17 cellular contexts compared by ENCODE assay signal in the genomic region with DNA sequence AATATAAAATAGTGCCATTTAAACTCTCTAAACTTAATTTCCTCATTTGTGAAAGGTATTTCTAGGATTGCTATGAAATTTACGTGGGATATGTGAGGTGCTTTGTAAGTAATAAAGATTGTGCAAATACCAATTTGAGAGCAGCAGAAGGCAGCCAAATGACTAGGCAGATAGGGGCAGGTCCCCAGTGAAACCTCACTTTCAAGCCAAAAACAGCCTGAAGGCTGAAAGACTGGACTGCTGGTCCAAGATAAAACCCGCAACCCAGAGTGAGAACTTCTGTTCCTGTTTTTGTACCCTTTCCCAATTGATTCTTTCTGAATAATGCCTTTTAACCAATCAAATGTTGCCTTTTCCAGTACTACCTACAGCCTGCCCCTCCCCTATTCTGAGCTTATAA. TPM values are rescaled to one million over a fixed set of nuclear protein-coding genes. Genes with fewer than 3 reads are reported as not detected.
DNase-seq lines count a peak whose midpoint lies in the region; ATAC-seq and TF ChIP-seq lines count a peak whose summit lies in the region.
"Had no signal": no experiment of that assay in that cellular context is flagged by ENCODE, and none has a peak within 500 bp of the region (broad histone marks: within the 10 kb centered on the region; RNA-seq: fewer than 3 reads in every experiment).

No MANE protein-coding gene starts in this region.

- no peak overlapping the region for H2BK12ac ChIP-seq in trophoblast cell (ENCODE audit: low read length)

- intact Hi-C loops in Caco-2 (cut with micrococcal nuclease; ENCODE audit: unreplicated experiment) (loop anchor here (10.0 kb wide), 2 partner anchors 376 to 576 kb away; partner anchors contain the start of gene STX3), lower lobe of right lung (cut with DNase I) (no loop called here)

- peak overlapping the region; percentile 57; the same call in 1 of the 2 replicates for H2AFZ ChIP-seq in KMS-11 (ENCODE audit: low read depth)
- no peak overlapping the region for H2AFZ ChIP-seq in trophoblast cell (ENCODE audit: insufficient read depth, low read length, poor library complexity)

- TF ChIP-seq CTCF in Caco-2 (IDR thresholded peaks at IDR 0.05; ENCODE audit: insufficient read depth in 1 of 2, low read depth in 1 of 2, low read length in 1 of 2, severe bottlenecking in 1 of 2, unreplicated experiment in 1 of 2), result no peak
- no peak for TF ChIP-seq CTCF in KMS-11 (conservative IDR thresholded peaks at IDR 0.05; ENCODE audit: low read depth, low read length)
- no peak for TF ChIP-seq CTCF in lower lobe of right lung (IDR thresholded peaks at IDR 0.05)

- H2AK5ac ChIP-seq in trophoblast cell (ENCODE audit: low read length), result no peak overlapping the region

- no peak overlapping the region for H2BK120ac ChIP-seq in trophoblast cell (ENCODE audit: insufficient read depth, low read length, poor library complexity)

- peaks cover 28% of the 10 kb centered on the region for H3K4me1 Mint-ChIP-seq in Caco-2 (ENCODE audit: low read depth, unreplicated experiment)
- peaks cover 4% of the 10 kb centered on the region for H3K4me1 Mint-ChIP-seq in activated T-cell treated with anti-CD3 and anti-CD28 coated beads, Interleukin-2, amount 50 U/mL, for 24 hours (ENCODE audit: low read depth)

- H3K14ac ChIP-seq in trophoblast cell (ENCODE audit: low read length), result no peak overlapping the region

- DNase-seq in Caco-2 (no peak), lower lobe of right lung (no peak), trophoblast cell (peak; percentile 82 to 89), AML-193 (lab: John Stamatoyannopoulos, UW) (no peak), NOMO-1 (lab: John Stamatoyannopoulos, UW; ENCODE audit: unreplicated experiment in 2 of 2) (no peak)
- no peak for DNase-seq in activated T-cell treated with anti-CD3 and anti-CD28 coated beads, Interleukin-2, amount 50 U/mL, for 24 hours
- DNase-seq: ACHN; C1 segment of cervical spinal cord; CD4-positive, alpha-beta T cell; DMS79 treated with DMSO at 0.1 percent for 48 hours; EL; GOT3; HCEC 1CT had no signal

- H3K27ac ChIP-seq in KMS-11 (peak overlapping the region; percentile 40; the same call in 1 of the 2 replicates), lower lobe of right lung (peak overlapping the region; percentile 2), trophoblast cell (ENCODE audit: low read depth, low read length) (no peak overlapping the region)

- POLR2A ChIA-PET in Caco-2 (lab: Charles Lee), result no interaction called here

- no peaks in the 10 kb centered on the region for H3K79me2 ChIP-seq in KMS-11 (ENCODE audit: insufficient read depth, low read depth)
- peaks cover 1% of the 10 kb centered on the region for H3K79me2 ChIP-seq in trophoblast cell (ENCODE audit: control insufficient read depth, insufficient read depth, low read length, poor library complexity)

- H3K9me3 Mint-ChIP-seq in Caco-2 (ENCODE audit: unreplicated experiment), result peaks cover 25% of the 10 kb centered on the region
- peaks cover 6% of the 10 kb centered on the region for H3K9me3 Mint-ChIP-seq in activated T-cell treated with anti-CD3 and anti-CD28 coated beads, Interleukin-2, amount 50 U/mL, for 24 hours
- H3K9me3 Mint-ChIP-seq: CD4-positive, alpha-beta T cell had no signal

- H3K4me3 ChIP-seq in Caco-2 (ENCODE audit: low read depth, low read length), result no peak overlapping the region
- H3K4me3 ChIP-seq in KMS-11 (IDR thresholded peaks at IDR 0.05; ENCODE audit: insufficient read depth, low read depth, low read length), result no peak overlapping the region
- no peak overlapping the region for H3K4me3 ChIP-seq in lower lobe of right lung
- no peak overlapping the region for H3K4me3 ChIP-seq in trophoblast cell (ENCODE audit: low read depth, low read length)

- no TSS peak for BruUV-seq in Caco-2 (replicated peaks; lab: Mats Ljungman, UMichigan)

- no peak for ATAC-seq in lower lobe of right lung
- ATAC-seq: HepG2 had no signal

- H3K9ac ChIP-seq in KMS-11 (no peak overlapping the region), trophoblast cell (ENCODE audit: low read length) (no peak overlapping the region)

- H3K27ac Mint-ChIP-seq in Caco-2 (ENCODE audit: unreplicated experiment), result peak overlapping the region; percentile 60
- no peak overlapping the region for H3K27ac Mint-ChIP-seq in activated T-cell treated with anti-CD3 and anti-CD28 coated beads, Interleukin-2, amount 50 U/mL, for 24 hours
- H3K27ac Mint-ChIP-seq: B cell; CD4-positive, alpha-beta T cell had no signal

- no peak overlapping the region for H4K91ac ChIP-seq in trophoblast cell (ENCODE audit: low read depth, low read length)

- H3K23ac ChIP-seq in trophoblast cell (ENCODE audit: low read length), result no peak overlapping the region

- H3K4me3 Mint-ChIP-seq in Caco-2 (ENCODE audit: unreplicated experiment), result no peak overlapping the region
- no peak overlapping the region for H3K4me3 Mint-ChIP-seq in activated T-cell treated with anti-CD3 and anti-CD28 coated beads, Interleukin-2, amount 50 U/mL, for 24 hours
- H3K4me3 Mint-ChIP-seq: B cell; CD4-positive, alpha-beta T cell had no signal

- H3K9me3 ChIP-seq in Caco-2 (peaks cover 10% of the 10 kb centered on the region; the same call in 1 of the 2 replicates), lower lobe of right lung (no peaks in the 10 kb centered on the region), trophoblast cell (ENCODE audit: insufficient read depth, low read depth, low read length) (no peaks in the 10 kb centered on the region)

- H3K36me3 Mint-ChIP-seq in Caco-2 (ENCODE audit: insufficient read depth, unreplicated experiment), result peaks cover 86% of the 10 kb centered on the region
- no peaks in the 10 kb centered on the region for H3K36me3 Mint-ChIP-seq in activated T-cell treated with anti-CD3 and anti-CD28 coated beads, Interleukin-2, amount 50 U/mL, for 24 hours (ENCODE audit: low read depth)

- H3K79me1 ChIP-seq in trophoblast cell (ENCODE audit: low read length), result peaks cover 7% of the 10 kb centered on the region

- H4K8ac ChIP-seq in trophoblast cell (ENCODE audit: low read depth, low read length), result no peak overlapping the region

- H2BK5ac ChIP-seq in trophoblast cell (ENCODE audit: low read depth, low read length, poor library complexity), result no peak overlapping the region

- WGBS in trophoblast cell (ENCODE audit: extremely low coverage, insufficient coverage, insufficient read length), result no CpG with 5 or more reads among the region's 2 CpGs

- CTCF ChIA-PET in Caco-2 (lab: Charles Lee), result no interaction called here

- no peak overlapping the region for H3K4ac ChIP-seq in trophoblast cell (ENCODE audit: low read depth, low read length)

- H3K18ac ChIP-seq in trophoblast cell (ENCODE audit: low read length), result no peak overlapping the region

- no peaks in the 10 kb centered on the region for H3K27me3 ChIP-seq in Caco-2 (replicated peaks; ENCODE audit: control insufficient read depth, insufficient read depth, low read length)
- H3K27me3 ChIP-seq in KMS-11 (ENCODE audit: insufficient read depth, low read depth), result no peaks in the 10 kb centered on the region
- no peaks in the 10 kb centered on the region for H3K27me3 ChIP-seq in lower lobe of right lung (ENCODE audit: low read depth)
- H3K27me3 ChIP-seq in trophoblast cell (ENCODE audit: insufficient read depth, low read length), result no peaks in the 10 kb centered on the region

- H3K4me1 ChIP-seq in Caco-2 (peaks cover 39% of the 10 kb centered on the region), KMS-11 (ENCODE audit: low read depth, poor library complexity, severe bottlenecking) (peaks cover 19% of the 10 kb centered on the region), lower lobe of right lung (peaks cover 52% of the 10 kb centered on the region), trophoblast cell (ENCODE audit: control insufficient read depth in 1 of 2, insufficient read depth in 2 of 2, low read length in 2 of 2) (peaks cover 15 to 26% of the 10 kb centered on the region in 2 experiments)

- H4K20me1 ChIP-seq in KMS-11 (ENCODE audit: insufficient read depth), result no peaks in the 10 kb centered on the region

- no peaks in the 10 kb centered on the region for H3K27me3 Mint-ChIP-seq in Caco-2 (ENCODE audit: insufficient read depth, unreplicated experiment)
- H3K27me3 Mint-ChIP-seq in activated T-cell treated with anti-CD3 and anti-CD28 coated beads, Interleukin-2, amount 50 U/mL, for 24 hours, result peaks cover 7% of the 10 kb centered on the region
- H3K27me3 Mint-ChIP-seq: B cell; CD4-positive, alpha-beta T cell had no signal

- H3K4me2 ChIP-seq in KMS-11, result peak overlapping the region; percentile 51; the same call in 1 of the 2 replicates
- H3K4me2 ChIP-seq in trophoblast cell (ENCODE audit: low read length), result no peak overlapping the region

- H4K12ac ChIP-seq in trophoblast cell (ENCODE audit: low read depth, low read length), result no peak overlapping the region

- H3K36me3 ChIP-seq in Caco-2 (ENCODE audit: control insufficient read depth, insufficient read depth, low read length) (peaks cover 25% of the 10 kb centered on the region), KMS-11 (ENCODE audit: insufficient read depth) (no peaks in the 10 kb centered on the region), lower lobe of right lung (peaks cover 15% of the 10 kb centered on the region), trophoblast cell (ENCODE audit: control insufficient read depth in 1 of 2, insufficient read depth in 2 of 2, low read length in 2 of 2) (peaks cover 18 to 24% of the 10 kb centered on the region in 2 experiments)

RNA-seq across cellular contexts. Expression of gene DTX4, which starts 7.2 kb away (rescaled TPM):
- 85.6 and 96.7 TPM in 2 replicates for total RNA-seq in Caco-2 (2022)
- 51.7 TPM for total RNA-seq in lower lobe of right lung
- 20.6 and 20.9 TPM in 2 replicates for polyA plus RNA-seq in trophoblast cell (2013)

RNA-seq across cellular contexts. Expression of gene MPEG1, which starts 33.6 kb away (rescaled TPM):
- total RNA-seq in Caco-2 (2022) (not detected in 2 replicates), lower lobe of right lung (48.9 TPM)
- not detected in 2 replicates for polyA plus RNA-seq in trophoblast cell (2013)
- total RNA-seq: A172, HepG2 had no signal
- polyA plus RNA-seq: HepG2 had no signal

RNA-seq across cellular contexts. Expression of gene FAM111A, which starts 36.5 kb away (rescaled TPM):
- total RNA-seq in Caco-2 (2022) (76.1 and 78.8 TPM in 2 replicates), lower lobe of right lung (68.4 TPM)
- polyA plus RNA-seq in trophoblast cell (2013), result 16.6 and 19.2 TPM in 2 replicates

Comparison
In these comparisons a context has a peak if more than half of its experiments do, and no peak if none do; other contexts are left out.
1. DNase-seq: peak in trophoblast cell (2 of 2); none in Caco-2 (0 of 2), lower lobe of right lung (single experiment), AML-193 (0 of 2), NOMO-1 (0 of 2) and activated T-cell treated with anti-CD3 and anti-CD28 coated beads, Interleukin-2, amount 50 U/mL, for 24 hours (single experiment).
2. RNA of gene MPEG1, which starts 33.6 kb away (total RNA-seq): 48.9 TPM in lower lobe of right lung (single experiment); not detected in Caco-2; every median in the first group is over 10 times any median in the second.